Comparison of ENCODE assay signal across 15 cellular contexts in genomic region chr2:19846030-19846429, GRCh38.
"Had no signal": no experiment of that assay in that cellular context is flagged by ENCODE, and none has a peak within 500 bp of the region (broad histone marks: within the 10 kb centered on the region; RNA-seq: fewer than 3 reads in every experiment).

No MANE protein-coding gene starts in this region.

- DNase-seq: activated B cell treated with CpG ODN at 0.5 μM for 24 hours; activated CD4-positive, alpha-beta T cell treated with anti-CD3 and anti-CD28 coated beads, Interleukin-2, amount 10 ng/mL, durations not matched to agents 7 days and 5 days; activated naive CD4-positive, alpha-beta T cell treated with anti-CD3 and anti-CD28 coated beads, Interleukin-2, amount 10 ng/mL, durations not matched to agents 7 days and 5 days; caudate nucleus; effector memory CD8-positive, alpha-beta T cell; hypothalamus; left colon; natural killer cell; nucleus accumbens; stimulated activated CD4-positive, alpha-beta T cell treated with anti-CD3 and anti-CD28 coated beads, Interleukin-12 subunit alpha, Interleukin-12 subunit beta, amount 100 ng/mL, for 4 hours; stimulated activated naive CD4-positive, alpha-beta T cell; T-helper 2 cell; trophoblast cell had no signal

- H3K4me1 Mint-ChIP-seq: activated B cell treated with CpG ODN at 0.5 μM for 24 hours; activated CD4-positive, alpha-beta T cell treated with anti-CD3 and anti-CD28 coated beads, Interleukin-2, amount 10 ng/mL, durations not matched to agents 7 days and 5 days; activated naive CD4-positive, alpha-beta T cell treated with anti-CD3 and anti-CD28 coated beads, Interleukin-2, amount 10 ng/mL, durations not matched to agents 7 days and 5 days; natural killer cell had no signal

- H3K9me3 Mint-ChIP-seq: activated CD4-positive, alpha-beta T cell treated with anti-CD3 and anti-CD28 coated beads, Interleukin-2, amount 10 ng/mL, durations not matched to agents 7 days and 5 days; activated T-helper 2 cell treated with anti-CD3 and anti-CD28 coated beads, Interferon-gamma antibody, Interleukin-2, Interleukin-4, amounts not matched to agents 10 μg/mL and 5 μg/mL and 100 μg/mL, durations not matched to agents 14 hours and 24 hours and 36 hours; effector memory CD8-positive, alpha-beta T cell; natural killer cell had no signal

- H3K36me3 Mint-ChIP-seq: activated naive CD4-positive, alpha-beta T cell treated with anti-CD3 and anti-CD28 coated beads, Interleukin-2, amount 10 ng/mL, durations not matched to agents 7 days and 5 days; natural killer cell had no signal

- H3K27ac Mint-ChIP-seq: activated B cell treated with CpG ODN at 0.5 μM for 24 hours; activated CD4-positive, alpha-beta T cell treated with anti-CD3 and anti-CD28 coated beads, Interleukin-2, amount 10 ng/mL, durations not matched to agents 7 days and 5 days; activated naive CD4-positive, alpha-beta T cell treated with anti-CD3 and anti-CD28 coated beads, Interleukin-2, amount 10 ng/mL, durations not matched to agents 7 days and 5 days; activated T-helper 2 cell treated with anti-CD3 and anti-CD28 coated beads, Interferon-gamma antibody, Interleukin-2, Interleukin-4, amounts not matched to agents 10 μg/mL and 5 μg/mL and 100 μg/mL, durations not matched to agents 14 hours and 24 hours and 36 hours; effector memory CD8-positive, alpha-beta T cell; natural killer cell; progenitor cell of endocrine pancreas had no signal

- H3K4me3 Mint-ChIP-seq: activated B cell treated with CpG ODN at 0.5 μM for 24 hours; activated CD4-positive, alpha-beta T cell treated with anti-CD3 and anti-CD28 coated beads, Interleukin-2, amount 10 ng/mL, durations not matched to agents 7 days and 5 days; activated naive CD4-positive, alpha-beta T cell treated with anti-CD3 and anti-CD28 coated beads, Interleukin-2, amount 10 ng/mL, durations not matched to agents 7 days and 5 days; effector memory CD8-positive, alpha-beta T cell; natural killer cell had no signal

- H3K27me3 Mint-ChIP-seq: activated CD4-positive, alpha-beta T cell treated with anti-CD3 and anti-CD28 coated beads, Interleukin-2, amount 10 ng/mL, durations not matched to agents 7 days and 5 days had no signal
